ENCODE assay signal across 27 cellular contexts in genomic region chr19:39830847-39831246, GRCh38. TPM values are rescaled to one million over a fixed set of nuclear protein-coding genes. Genes with fewer than 3 reads are reported as not detected.
DNase-seq lines count a peak whose midpoint lies in the region; ATAC-seq and TF ChIP-seq lines count a peak whose summit lies in the region.
"Had no signal": no experiment of that assay in that cellular context is flagged by ENCODE, and none has a peak within 500 bp of the region (broad histone marks: within the 10 kb centered on the region; RNA-seq: fewer than 3 reads in every experiment).

No MANE protein-coding gene starts in this region.

- no peak overlapping the region for H3K4me3 Mint-ChIP-seq in activated CD4-positive, alpha-beta T cell treated with anti-CD3 and anti-CD28 coated beads for 36 hours
- H3K4me3 Mint-ChIP-seq in endothelial cell (ENCODE audit: unreplicated experiment) = peak overlapping the region; percentile 38

- H3K9me3 Mint-ChIP-seq in activated CD4-positive, alpha-beta T cell treated with anti-CD3 and anti-CD28 coated beads for 36 hours (ENCODE audit: low read depth) = no peaks in the 10 kb centered on the region
- no peaks in the 10 kb centered on the region for H3K9me3 Mint-ChIP-seq in endothelial cell (ENCODE audit: unreplicated experiment)
- H3K9me3 Mint-ChIP-seq: naive thymus-derived CD8-positive, alpha-beta T cell had no signal

- H4K20me1 ChIP-seq in Loucy (ENCODE audit: insufficient read depth, low read length, poor library complexity, severe bottlenecking) = no peaks in the 10 kb centered on the region

- POLR2A ChIA-PET in activated CD4-positive, alpha-beta T cell treated with anti-CD3 and anti-CD28 coated beads for 36 hours (lab: Charles Lee) = no interaction called here

- ATAC-seq in activated CD4-positive, alpha-beta T cell treated with anti-CD3 and anti-CD28 coated beads for 36 hours = no peak
- ATAC-seq in psoas muscle (no peak), left ventricle myocardium superior (no peak)
- ATAC-seq: gastroesophageal sphincter; naive thymus-derived CD8-positive, alpha-beta T cell had no signal

- peaks cover 61% of the 10 kb centered on the region for H3K36me3 Mint-ChIP-seq in activated CD4-positive, alpha-beta T cell treated with anti-CD3 and anti-CD28 coated beads for 36 hours (ENCODE audit: low read depth)
- H3K36me3 Mint-ChIP-seq in endothelial cell (ENCODE audit: low read depth, unreplicated experiment) = peaks cover 46% of the 10 kb centered on the region

- no peak for DNase-seq in activated CD4-positive, alpha-beta T cell treated with anti-CD3 and anti-CD28 coated beads for 36 hours
- DNase-seq in activated CD4-positive, alpha-beta T cell treated with anti-CD3 and anti-CD28 coated beads for 4 hours = no peak
- no peak for DNase-seq in endothelial cell (ENCODE audit: low spot score)
- no peak for DNase-seq in psoas muscle
- DNase-seq in activated gamma-delta T cell (lab: John Stamatoyannopoulos, UW) = no peak
- no peak for DNase-seq in NCI-H446 treated with DMSO at 0.1 percent for 48 hours (lab: John Stamatoyannopoulos, UW)
- no peak for DNase-seq in left ventricle myocardium superior
- DNase-seq: 8988T; activated CD4-positive, CD25-positive, alpha-beta regulatory T cell; activated naive CD4-positive, alpha-beta T cell treated with Interleukin-2 at 50 U/mL for 16 hours; AML-193; effector memory CD4-positive, alpha-beta T cell; EL; Karpas-422; mesendoderm; naive thymus-derived CD8-positive, alpha-beta T cell; NCI-H1048; NCI-H2029 treated with DMSO at 0.1 percent for 48 hours; NCI-H446; small intestine; stimulated activated CD4-positive, alpha-beta T cell treated with anti-CD3 and anti-CD28 coated beads, Interleukin-2, amount 100 ng/mL, for 48 hours had no signal

- peaks cover 25% of the 10 kb centered on the region for H3K4me1 Mint-ChIP-seq in activated CD4-positive, alpha-beta T cell treated with anti-CD3 and anti-CD28 coated beads for 36 hours
- H3K4me1 Mint-ChIP-seq in endothelial cell (ENCODE audit: unreplicated experiment) = peaks cover 17% of the 10 kb centered on the region

- CTCF ChIA-PET in activated CD4-positive, alpha-beta T cell treated with anti-CD3 and anti-CD28 coated beads for 36 hours (lab: Charles Lee) = no interaction called here

- no peak overlapping the region for H3K9ac ChIP-seq in Loucy (ENCODE audit: low read depth, low read length, poor library complexity, severe bottlenecking)

- H3K36me3 ChIP-seq in Loucy (ENCODE audit: insufficient read depth, low read length) (peaks cover 52% of the 10 kb centered on the region; the same call in 1 of the 2 replicates), psoas muscle (ENCODE audit: insufficient read depth in 1 of 2, low read depth in 1 of 2) (peaks cover 3 to 75% of the 10 kb centered on the region in 2 donors)

- 0 out of 2 replicates have a peak, but pooled peaks cover 3% of the 10 kb centered on the region for H3F3A ChIP-seq in Loucy (ENCODE audit: low read depth)

- peak overlapping the region; percentile 88 for H3K27ac ChIP-seq in psoas muscle
- H3K27ac ChIP-seq: esophagus muscularis mucosa, SK-N-MC, upper lobe of left lung had no signal

- H3K27ac Mint-ChIP-seq in activated CD4-positive, alpha-beta T cell treated with anti-CD3 and anti-CD28 coated beads for 36 hours = peak overlapping the region; percentile 37
- H3K27ac Mint-ChIP-seq in endothelial cell (ENCODE audit: unreplicated experiment) = peak overlapping the region; percentile 34

- H3K4me1 ChIP-seq in Loucy (ENCODE audit: insufficient read depth, low read length, poor library complexity, severe bottlenecking) (peaks cover 13% of the 10 kb centered on the region), psoas muscle (peaks cover 33% of the 10 kb centered on the region)

- H3K4me3 ChIP-seq in Loucy (ENCODE audit: low read length, poor library complexity, severe bottlenecking) (no peak overlapping the region), psoas muscle (peak overlapping the region; percentile 90)
- H3K4me3 ChIP-seq: esophagus muscularis mucosa, gastroesophageal sphincter, SK-N-MC, upper lobe of left lung had no signal

- no peaks in the 10 kb centered on the region for H3K9me2 ChIP-seq in Loucy (replicated peaks; ENCODE audit: low read depth, low read length)

- H3K27me3 ChIP-seq in Loucy (ENCODE audit: insufficient read depth, low read length, poor library complexity, severe bottlenecking) (no peaks in the 10 kb centered on the region), psoas muscle (ENCODE audit: insufficient read depth in 3 of 3, low read length in 2 of 3) (no peaks in the 10 kb centered on the region)
- H3K27me3 ChIP-seq: esophagus muscularis mucosa, gastroesophageal sphincter, upper lobe of left lung had no signal

- TF ChIP-seq CTCF in Loucy (conservative IDR thresholded peaks at IDR 0.05; ENCODE audit: low read length) = no peak
- TF ChIP-seq CTCF in endothelial cell (IDR thresholded peaks at IDR 0.05; ENCODE audit: unreplicated experiment) = no peak
- no peak for TF ChIP-seq CTCF in psoas muscle (IDR thresholded peaks at IDR 0.05)

- no peak overlapping the region for H2AFZ ChIP-seq in Loucy (ENCODE audit: low read length)

- H3K9me3 ChIP-seq in Loucy (ENCODE audit: insufficient read depth, low read depth, low read length) (no peaks in the 10 kb centered on the region), psoas muscle (no peaks in the 10 kb centered on the region)
- H3K9me3 ChIP-seq: esophagus muscularis mucosa, gastroesophageal sphincter, upper lobe of left lung had no signal

- peaks cover 21% of the 10 kb centered on the region; the same call in 1 of the 2 replicates for H3K79me2 ChIP-seq in Loucy (ENCODE audit: insufficient read depth, low read length)

- intact Hi-C loops in activated CD4-positive, alpha-beta T cell treated with anti-CD3 and anti-CD28 coated beads for 36 hours (cut with DNase I, micrococcal nuclease) = loop anchor here in 1 of 2 experiments (5.0 kb wide), 5 partner anchors 384 to 971 kb away; partner anchors contain the start of genes SAMD4B, SERTAD3 and SUPT5H
- intact Hi-C loops in psoas muscle (cut with DNase I) = no loop called here
- intact Hi-C loops in left ventricle myocardium superior (cut with micrococcal nuclease) = no loop called here

- no peaks in the 10 kb centered on the region for H3K27me3 Mint-ChIP-seq in activated CD4-positive, alpha-beta T cell treated with anti-CD3 and anti-CD28 coated beads for 36 hours
- peaks cover 23% of the 10 kb centered on the region for H3K27me3 Mint-ChIP-seq in endothelial cell (ENCODE audit: unreplicated experiment)
- H3K27me3 Mint-ChIP-seq: naive thymus-derived CD8-positive, alpha-beta T cell had no signal

- peak overlapping the region; percentile 78 for H3K4me2 ChIP-seq in Loucy (ENCODE audit: low read depth, low read length, poor library complexity, severe bottlenecking)

RNA-seq across cellular contexts. Expression of gene DYRK1B, which starts 3.1 kb away (rescaled TPM):
- total RNA-seq in activated CD4-positive, alpha-beta T cell treated with anti-CD3 and anti-CD28 coated beads for 36 hours = 1 to 10 TPM; 4.8 to 6.9 TPM
- total RNA-seq in endothelial cell (ENCODE audit: unreplicated experiment) (29.5 TPM), psoas muscle (100 to 1,000 TPM in 2 of 4 donors, 10 to 100 TPM in 2; 64.5 to 157 (median 109) TPM), left ventricle myocardium superior (27.3 TPM)
- polyA plus RNA-seq in psoas muscle = 10 to 100 TPM; 11.1 to 46.4 (median 35.3) TPM

RNA-seq across cellular contexts. Expression of gene FBL, which starts 15.3 kb away (rescaled TPM):
- total RNA-seq in activated CD4-positive, alpha-beta T cell treated with anti-CD3 and anti-CD28 coated beads for 36 hours = 100 to 1,000 TPM; 742 to 890 TPM
- total RNA-seq in endothelial cell (ENCODE audit: unreplicated experiment) = 271 TPM
- total RNA-seq in psoas muscle = 100 to 1,000 TPM in 3 of 4 donors, 10 to 100 TPM in 1; 70.3 to 150 (median 114) TPM
- polyA plus RNA-seq in psoas muscle = 100 to 1,000 TPM; 142 to 267 (median 162) TPM
- 57.3 TPM for total RNA-seq in left ventricle myocardium superior

RNA-seq across cellular contexts. Expression of gene LEUTX, which starts 52.2 kb away (rescaled TPM):
- not detected for total RNA-seq in activated CD4-positive, alpha-beta T cell treated with anti-CD3 and anti-CD28 coated beads for 36 hours
- total RNA-seq in endothelial cell (ENCODE audit: unreplicated experiment) = not detected
- total RNA-seq in psoas muscle = not detected
- not detected for polyA plus RNA-seq in psoas muscle
- total RNA-seq in left ventricle myocardium superior = not detected
- total RNA-seq: esophagus muscularis mucosa; gastroesophageal sphincter; H4; naive thymus-derived CD8-positive, alpha-beta T cell; upper lobe of left lung had no signal
- polyA plus RNA-seq: naive thymus-derived CD8-positive, alpha-beta T cell; small intestine had no signal
